8 cellular contexts compared by ENCODE assay signal in genomic region chr2:174681983-174682577, GRCh38.
DNase-seq lines count a peak whose midpoint lies in the region; ATAC-seq and TF ChIP-seq lines count a peak whose summit lies in the region.

No MANE protein-coding gene starts in this region.

- no peak for TF ChIP-seq POLR2A in breast epithelium (IDR thresholded peaks at IDR 0.05)

- no peaks in the 10 kb centered on the region for H3K27me3 Mint-ChIP-seq in activated CD4-positive, alpha-beta T cell treated with anti-CD3 and anti-CD28 coated beads for 36 hours
- no peaks in the 10 kb centered on the region for H3K27me3 Mint-ChIP-seq in T-helper 17 cell

- H3K27ac ChIP-seq in breast epithelium (peak overlapping the region; percentile 80 to 90), layer of hippocampus (ENCODE audit: low read depth, low read length) (peak overlapping the region; percentile 77)

- intact Hi-C loops in activated CD4-positive, alpha-beta T cell treated with anti-CD3 and anti-CD28 coated beads for 36 hours (cut with DNase I, micrococcal nuclease): loop anchor here (1.0 to 2.0 kb wide), 4 partner anchors 47 to 195 kb away; partner anchors contain the start of gene GPR155 (in 1 of the 2)
- intact Hi-C loops in breast epithelium (cut with DNase I; ENCODE audit: low total_unique reads): loop anchor here (5.0 kb wide), 1 partner anchor 1880 kb away; no protein-coding TSS in a partner anchor

- H3K4me3 Mint-ChIP-seq in activated CD4-positive, alpha-beta T cell treated with anti-CD3 and anti-CD28 coated beads for 36 hours: peak overlapping the region; percentile 74
- H3K4me3 Mint-ChIP-seq in T-helper 17 cell: peak overlapping the region; percentile 88

- CTCF ChIA-PET in activated CD4-positive, alpha-beta T cell treated with anti-CD3 and anti-CD28 coated beads for 36 hours (lab: Charles Lee): interaction anchor here (0.6 to 8.8 kb wide), 10 partner anchors 9 to 220 kb away, joined by 3 to 135 read pairs (median 4); no protein-coding TSS in a partner anchor

- ATAC-seq in activated CD4-positive, alpha-beta T cell treated with anti-CD3 and anti-CD28 coated beads for 36 hours: peak; percentile 38
- ATAC-seq in HG03066 (IDR thresholded peaks at IDR 0.05; ENCODE audit: low read depth, unreplicated experiment) (peak; percentile 45), T-helper 17 cell (peak; percentile 60)

- H3K9me3 ChIP-seq in T-helper 17 cell (ENCODE audit: control insufficient read depth, low read length, poor library complexity, severe bottlenecking): no peaks in the 10 kb centered on the region
- H3K9me3 ChIP-seq in breast epithelium: no peaks in the 10 kb centered on the region

- POLR2A ChIA-PET in activated CD4-positive, alpha-beta T cell treated with anti-CD3 and anti-CD28 coated beads for 36 hours (lab: Charles Lee): interaction anchor here (0.6 to 1.7 kb wide), 6 partner anchors 43 to 674 kb away, joined by 3 read pairs; no protein-coding TSS in a partner anchor

- DNase-seq in activated CD4-positive, alpha-beta T cell treated with anti-CD3 and anti-CD28 coated beads for 36 hours: peak; percentile 51
- no peak for DNase-seq in activated CD4-positive, alpha-beta T cell treated with anti-CD3 and anti-CD28 coated beads for 1 hour
- peak in 2 of 3 donors; percentile 23 to 30 for DNase-seq in T-helper 17 cell
- no peak for DNase-seq in breast epithelium (ENCODE audit: low spot score in 2 of 2)
- peak in 2 of 3 experiments; percentile 12 to 32 for DNase-seq in stimulated activated CD4-positive, alpha-beta T cell treated with anti-CD3 and anti-CD28 coated beads, TNF-alpha, amount 100 ng/mL, for 24 hours (ENCODE audit: low read depth in 3 of 3)
- no peak for DNase-seq in cerebellar nuclear complex (lab: John Stamatoyannopoulos, UW)

- no peaks in the 10 kb centered on the region for H3K36me3 ChIP-seq in breast epithelium

- peak overlapping the region; percentile 87 to 97 (median 87) for H3K4me3 ChIP-seq in breast epithelium

- peaks cover 54% of the 10 kb centered on the region for H3K4me1 Mint-ChIP-seq in activated CD4-positive, alpha-beta T cell treated with anti-CD3 and anti-CD28 coated beads for 36 hours
- H3K4me1 Mint-ChIP-seq in T-helper 17 cell: peaks cover 40% of the 10 kb centered on the region

- H3K9me3 Mint-ChIP-seq in activated CD4-positive, alpha-beta T cell treated with anti-CD3 and anti-CD28 coated beads for 36 hours (ENCODE audit: low read depth): no peaks in the 10 kb centered on the region

- no peaks in the 10 kb centered on the region for H3K4me1 ChIP-seq in breast epithelium

- H3K36me3 Mint-ChIP-seq in activated CD4-positive, alpha-beta T cell treated with anti-CD3 and anti-CD28 coated beads for 36 hours (ENCODE audit: low read depth): peaks cover 5% of the 10 kb centered on the region
- no peaks in the 10 kb centered on the region for H3K36me3 Mint-ChIP-seq in T-helper 17 cell (ENCODE audit: low read depth)

- H3K27ac Mint-ChIP-seq in activated CD4-positive, alpha-beta T cell treated with anti-CD3 and anti-CD28 coated beads for 36 hours: peak overlapping the region; percentile 56
- H3K27ac Mint-ChIP-seq in T-helper 17 cell: peak overlapping the region; percentile 73

- H3K27me3 ChIP-seq in breast epithelium (no peaks in the 10 kb centered on the region), layer of hippocampus (ENCODE audit: control insufficient read depth, insufficient read depth, low read length) (no peaks in the 10 kb centered on the region)

- no peak for TF ChIP-seq CTCF in breast epithelium (IDR thresholded peaks at IDR 0.05)

Comparison
In these comparisons a context has a peak if more than half of its experiments do, and no peak if none do; other contexts are left out.
1. DNase-seq: peak in activated CD4-positive, alpha-beta T cell treated with anti-CD3 and anti-CD28 coated beads for 36 hours (single experiment), T-helper 17 cell (2 of 3) and stimulated activated CD4-positive, alpha-beta T cell treated with anti-CD3 and anti-CD28 coated beads, TNF-alpha, amount 100 ng/mL, for 24 hours (2 of 3); none in activated CD4-positive, alpha-beta T cell treated with anti-CD3 and anti-CD28 coated beads for 1 hour (single experiment), breast epithelium (0 of 2) and cerebellar nuclear complex (0 of 2).
2. Peak in every context shown above with its lines, with median percentiles within 50 percentile points of each other: ATAC-seq.